10 cellular contexts compared by ENCODE assay signal in the genomic region with DNA sequence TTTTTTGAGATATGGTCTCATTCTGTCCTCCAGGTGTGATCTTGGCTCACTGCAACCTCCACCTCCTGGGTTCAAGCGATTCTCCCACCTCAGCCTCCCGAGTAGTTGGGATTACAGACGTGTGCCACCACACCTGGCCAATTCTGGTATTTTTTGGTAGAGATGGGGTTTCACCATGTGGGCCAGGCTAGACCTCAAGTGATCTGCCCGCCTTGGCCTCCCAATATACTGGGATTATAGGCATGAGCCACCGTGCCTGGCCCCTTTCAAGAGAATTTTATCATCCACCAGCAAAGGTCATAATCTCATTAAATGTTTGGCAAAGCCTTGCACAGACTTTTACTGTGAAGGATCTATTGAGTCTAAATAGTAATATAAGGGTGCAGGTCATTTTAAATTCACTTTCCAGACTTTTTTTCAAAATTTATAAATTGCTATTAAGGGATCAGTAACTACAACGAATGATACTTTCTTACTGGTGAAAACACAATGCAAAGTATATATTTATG. TPM values are rescaled to one million over a fixed set of nuclear protein-coding genes. Genes with fewer than 3 reads are reported as not detected.
A peak's percentile ranks its signal among the peaks of the same experiment; 100 is the strongest.
DNase-seq lines count a peak whose midpoint lies in the region; ATAC-seq and TF ChIP-seq lines count a peak whose summit lies in the region.
"Had no signal": no experiment of that assay in that cellular context is flagged by ENCODE, and none has a peak within 500 bp of the region (broad histone marks: within the 10 kb centered on the region; RNA-seq: fewer than 3 reads in every experiment).

No MANE protein-coding gene starts in this region.

- H3K27ac ChIP-seq in OCI-LY1 (ENCODE audit: low read depth, low read length, poor library complexity, severe bottlenecking) (peak overlapping the region; percentile 79), dorsolateral prefrontal cortex (peak overlapping the region in 13 of 59 donors; percentile 20 to 100 (median 69)), trophoblast cell (ENCODE audit: low read depth, low read length) (no peak overlapping the region)

- H3K4me3 ChIP-seq in OCI-LY1 (ENCODE audit: low read depth, low read length, poor library complexity, severe bottlenecking) (peak overlapping the region; percentile 87), dorsolateral prefrontal cortex (peak overlapping the region in 36 of 59 donors; percentile 76 to 99 (median 93)), trophoblast cell (ENCODE audit: low read depth, low read length) (no peak overlapping the region)

- H3K36me3 ChIP-seq in OCI-LY1 (ENCODE audit: insufficient read depth, low read length), result peaks cover 17% of the 10 kb centered on the region
- H3K36me3 ChIP-seq in trophoblast cell (ENCODE audit: control insufficient read depth in 1 of 2, insufficient read depth in 2 of 2, low read length in 2 of 2), result peaks cover 3 to 8% of the 10 kb centered on the region in 2 experiments

- no peak overlapping the region for H3K23ac ChIP-seq in trophoblast cell (ENCODE audit: low read length)

- H3K9me3 Mint-ChIP-seq in activated CD4-positive, alpha-beta T cell treated with anti-CD3 and anti-CD28 coated beads for 36 hours (ENCODE audit: low read depth), result no peaks in the 10 kb centered on the region
- H3K9me3 Mint-ChIP-seq: activated naive CD4-positive, alpha-beta T cell treated with anti-CD3 and anti-CD28 coated beads, Interleukin-2, amount 50 U/mL, for 72 hours had no signal

- H2AFZ ChIP-seq in OCI-LY1 (ENCODE audit: low read length) (no peak overlapping the region), trophoblast cell (ENCODE audit: insufficient read depth, low read length, poor library complexity) (no peak overlapping the region)

- H3K79me2 ChIP-seq in OCI-LY1 (ENCODE audit: insufficient read depth, low read length), result peaks cover 52% of the 10 kb centered on the region
- peaks cover 7% of the 10 kb centered on the region for H3K79me2 ChIP-seq in trophoblast cell (ENCODE audit: control insufficient read depth, insufficient read depth, low read length, poor library complexity)

- H2BK12ac ChIP-seq in trophoblast cell (ENCODE audit: low read length), result no peak overlapping the region

- H2BK120ac ChIP-seq in trophoblast cell (ENCODE audit: insufficient read depth, low read length, poor library complexity), result no peak overlapping the region

- DNase-seq in activated CD4-positive, alpha-beta T cell treated with anti-CD3 and anti-CD28 coated beads for 36 hours, result no peak
- no peak for DNase-seq in activated CD4-positive, alpha-beta T cell treated with anti-CD3 and anti-CD28 coated beads for 48 hours
- DNase-seq in dorsolateral prefrontal cortex (no peak), trophoblast cell (no peak), HCEC 1CT (no peak), KG1 (lab: John Stamatoyannopoulos, UW) (no peak), AG08395 (ENCODE audit: low spot score) (no peak)

- H4K20me1 ChIP-seq in OCI-LY1 (ENCODE audit: insufficient read depth, low read length), result no peaks in the 10 kb centered on the region

- no peak overlapping the region for H3K14ac ChIP-seq in trophoblast cell (ENCODE audit: low read length)

- H3K9ac ChIP-seq in OCI-LY1 (ENCODE audit: low read length) (peak overlapping the region; percentile 92; the same call in 1 of the 2 replicates), trophoblast cell (ENCODE audit: low read length) (no peak overlapping the region)

- no peaks in the 10 kb centered on the region for H3K27me3 Mint-ChIP-seq in activated CD4-positive, alpha-beta T cell treated with anti-CD3 and anti-CD28 coated beads for 36 hours

- CTCF ChIA-PET in activated CD4-positive, alpha-beta T cell treated with anti-CD3 and anti-CD28 coated beads for 36 hours (lab: Charles Lee), result interaction anchor here (1.6 to 2.2 kb wide), 3 partner anchors 8 to 58 kb away, joined by 4 to 17 read pairs (median 7); no protein-coding TSS in a partner anchor

- no peak overlapping the region for H4K12ac ChIP-seq in trophoblast cell (ENCODE audit: low read depth, low read length)

- ATAC-seq in activated CD4-positive, alpha-beta T cell treated with anti-CD3 and anti-CD28 coated beads for 36 hours, result no peak
- ATAC-seq: activated naive CD4-positive, alpha-beta T cell treated with anti-CD3 and anti-CD28 coated beads, Interleukin-2, amount 50 U/mL, for 72 hours; left colon had no signal

- POLR2A ChIA-PET in activated CD4-positive, alpha-beta T cell treated with anti-CD3 and anti-CD28 coated beads for 36 hours (lab: Charles Lee), result no interaction called here

- intact Hi-C loops in activated CD4-positive, alpha-beta T cell treated with anti-CD3 and anti-CD28 coated beads for 36 hours (cut with DNase I, micrococcal nuclease), result loop anchor here (5.0 to 10.0 kb wide), 4 partner anchors 105 to 1270 kb away; a partner anchor contains a TSS
- intact Hi-C loops in dorsolateral prefrontal cortex (cut with DNase I), result loop anchor here (5.0 to 10.0 kb wide), 4 partner anchors 103 to 357 kb away; a partner anchor contains a TSS

- H3K9me3 ChIP-seq in OCI-LY1 (ENCODE audit: low read length) (no peaks in the 10 kb centered on the region), trophoblast cell (ENCODE audit: insufficient read depth, low read depth, low read length) (no peaks in the 10 kb centered on the region)

- H3K4me2 ChIP-seq in OCI-LY1 (ENCODE audit: low read length), result peak overlapping the region; percentile 89
- H3K4me2 ChIP-seq in trophoblast cell (ENCODE audit: low read length), result no peak overlapping the region

- no peak overlapping the region for H2AK5ac ChIP-seq in trophoblast cell (ENCODE audit: low read length)

- H3K18ac ChIP-seq in trophoblast cell (ENCODE audit: low read length), result no peak overlapping the region

- WGBS in trophoblast cell (ENCODE audit: extremely low coverage, insufficient coverage, insufficient read length), result no CpG with 5 or more reads among the region's 6 CpGs

- H3K4ac ChIP-seq in trophoblast cell (ENCODE audit: low read depth, low read length), result peak overlapping the region; percentile 57

- no peak overlapping the region for H2BK5ac ChIP-seq in trophoblast cell (ENCODE audit: low read depth, low read length, poor library complexity)

- no peaks in the 10 kb centered on the region for H3K27me3 ChIP-seq in OCI-LY1 (ENCODE audit: insufficient read depth, low read length)
- H3K27me3 ChIP-seq in dorsolateral prefrontal cortex, result no peaks in the 10 kb centered on the region
- H3K27me3 ChIP-seq in trophoblast cell (ENCODE audit: insufficient read depth, low read length), result no peaks in the 10 kb centered on the region

- TF ChIP-seq CTCF in OCI-LY1 (IDR thresholded peaks at IDR 0.05; ENCODE audit: low read length) (no peak), dorsolateral prefrontal cortex (IDR thresholded peaks at IDR 0.05 in 54 of 56, conservative IDR thresholded peaks at IDR 0.05 in 2 of 56; ENCODE audit: low read depth in 1 of 56, partially characterized antibody in 56 of 56) (no peak)

- H3K4me1 ChIP-seq in OCI-LY1 (ENCODE audit: insufficient read depth, low read length, severe bottlenecking), result peaks cover 44% of the 10 kb centered on the region
- H3K4me1 ChIP-seq in trophoblast cell (ENCODE audit: control insufficient read depth in 1 of 2, insufficient read depth in 2 of 2, low read length in 2 of 2), result no peaks in the 10 kb centered on the region

- no peaks in the 10 kb centered on the region for H3F3A ChIP-seq in OCI-LY1 (ENCODE audit: insufficient read depth, low read length)

- peak overlapping the region; percentile 99 for H3K4me3 Mint-ChIP-seq in activated CD4-positive, alpha-beta T cell treated with anti-CD3 and anti-CD28 coated beads for 36 hours

- H3K36me3 Mint-ChIP-seq in activated CD4-positive, alpha-beta T cell treated with anti-CD3 and anti-CD28 coated beads for 36 hours (ENCODE audit: low read depth), result peaks cover 28% of the 10 kb centered on the region

- H4K8ac ChIP-seq in trophoblast cell (ENCODE audit: low read depth, low read length), result no peak overlapping the region

- no peaks in the 10 kb centered on the region for H3K9me2 ChIP-seq in OCI-LY1 (ENCODE audit: low read depth, low read length)

- H4K91ac ChIP-seq in trophoblast cell (ENCODE audit: low read depth, low read length), result no peak overlapping the region

- H3K27ac Mint-ChIP-seq in activated CD4-positive, alpha-beta T cell treated with anti-CD3 and anti-CD28 coated beads for 36 hours, result no peak overlapping the region

- H3K79me1 ChIP-seq in trophoblast cell (ENCODE audit: low read length), result peaks cover 5% of the 10 kb centered on the region

- H3K4me1 Mint-ChIP-seq in activated CD4-positive, alpha-beta T cell treated with anti-CD3 and anti-CD28 coated beads for 36 hours, result peaks cover 46% of the 10 kb centered on the region

RNA-seq across cellular contexts. Expression of a gene that starts 2.5 kb away (rescaled TPM):
- 100 to 1,000 TPM; 149 to 154 TPM for total RNA-seq in activated CD4-positive, alpha-beta T cell treated with anti-CD3 and anti-CD28 coated beads for 36 hours
- total RNA-seq in dorsolateral prefrontal cortex, result 100 to 1,000 TPM in 4 of 120 experiments, 10 to 100 TPM in 116; 61.1 to 107 (median 75.0) TPM
- 73.1 TPM in 2 replicates for polyA plus RNA-seq in trophoblast cell (2013)

RNA-seq across cellular contexts. Expression of a gene that starts 2.8 kb away (rescaled TPM):
- 10 to 100 TPM; 71.4 to 73.4 TPM for total RNA-seq in activated CD4-positive, alpha-beta T cell treated with anti-CD3 and anti-CD28 coated beads for 36 hours
- 100 to 1,000 TPM in 98 of 120 experiments, 10 to 100 TPM in 22; 74.8 to 225 (median 119) TPM for total RNA-seq in dorsolateral prefrontal cortex
- polyA plus RNA-seq in trophoblast cell (2013), result 45.9 and 46.1 TPM in 2 replicates
